1 cellular context compared by ENCODE assay signal in genomic region chr15:74954515-74954914, GRCh38.
A peak's percentile ranks its signal among the peaks of the same experiment; 100 is the strongest.
TF ChIP-seq lines count a peak whose summit lies in the region.

No MANE protein-coding gene starts in this region.

TF ChIP-seq in K562, 482 proteins besides CTCF, POLR2A, EP300 and RAD21 (continued from another document and continues in another):
- TF ChIP-seq, protein P1, sequence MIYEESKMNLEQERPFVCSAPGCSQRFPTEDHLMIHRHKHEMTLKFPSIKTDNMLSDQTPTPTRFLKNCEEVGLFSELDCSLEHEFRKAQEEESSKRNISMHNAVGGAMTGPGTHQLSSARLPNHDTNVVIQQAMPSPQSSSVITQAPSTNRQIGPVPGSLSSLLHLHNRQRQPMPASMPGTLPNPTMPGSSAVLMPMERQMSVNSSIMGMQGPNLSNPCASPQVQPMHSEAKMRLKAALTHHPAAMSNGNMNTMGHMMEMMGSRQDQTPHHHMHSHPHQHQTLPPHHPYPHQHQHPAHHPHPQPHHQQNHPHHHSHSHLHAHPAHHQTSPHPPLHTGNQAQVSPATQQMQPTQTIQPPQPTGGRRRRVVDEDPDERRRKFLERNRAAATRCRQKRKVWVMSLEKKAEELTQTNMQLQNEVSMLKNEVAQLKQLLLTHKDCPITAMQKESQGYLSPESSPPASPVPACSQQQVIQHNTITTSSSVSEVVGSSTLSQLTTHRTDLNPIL (CRISPR knock-in tag; IDR thresholded peaks at IDR 0.05) = no peak
- TF ChIP-seq E2F3 (CRISPR knock-in tag; IDR thresholded peaks at IDR 0.05) = 0 out of 2 replicates have a peak, but pooled peaks have one; percentile 46
- no peak for TF ChIP-seq RBM22 (IDR thresholded peaks at IDR 0.05; ENCODE audit: low read depth, low read length, poor library complexity, severe bottlenecking)
- TF ChIP-seq PHF8 (IDR thresholded peaks at IDR 0.05; ENCODE audit: borderline replicate concordance, low read length) = no peak
- TF ChIP-seq CBX3 (IDR thresholded peaks at IDR 0.05; ENCODE audit: borderline replicate concordance in 1 of 2, low read length in 2 of 2) = peak in 1 of 2 experiments; percentile 90; a peak in 2 of 3 replicates
- TF ChIP-seq PYGO2 (tag; IDR thresholded peaks at IDR 0.05) = peak; percentile 69; the same call in 1 of the 2 replicates
- 0 out of 2 replicates have a peak, but pooled peaks have one; percentile 21 for TF ChIP-seq RAD51 (IDR thresholded peaks at IDR 0.05; ENCODE audit: borderline replicate concordance, low read depth)
- TF ChIP-seq SMAD4 (CRISPR knock-in tag; conservative IDR thresholded peaks at IDR 0.05) = peak; percentile 97
- TF ChIP-seq CREB3L1 (IDR thresholded peaks at IDR 0.05; ENCODE audit: borderline replicate concordance, low read depth) = peak; percentile 38; the same call in 1 of the 2 replicates
- no peak for TF ChIP-seq ZNF764 (CRISPR knock-in tag; IDR thresholded peaks at IDR 0.05; ENCODE audit: low read depth)
- no peak for TF ChIP-seq NR3C1 (CRISPR knock-in tag; IDR thresholded peaks at IDR 0.05)
- TF ChIP-seq, protein P2, sequence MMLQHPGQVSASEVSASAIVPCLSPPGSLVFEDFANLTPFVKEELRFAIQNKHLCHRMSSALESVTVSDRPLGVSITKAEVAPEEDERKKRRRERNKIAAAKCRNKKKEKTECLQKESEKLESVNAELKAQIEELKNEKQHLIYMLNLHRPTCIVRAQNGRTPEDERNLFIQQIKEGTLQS (IDR thresholded peaks at IDR 0.05) = peak; percentile 74
- TF ChIP-seq, protein P2 (CRISPR knock-in tag; conservative IDR thresholded peaks at IDR 0.05) = no peak
- peak; percentile 99 for TF ChIP-seq TFAP4 (CRISPR knock-in tag; IDR thresholded peaks at IDR 0.05; ENCODE audit: borderline replicate concordance)
- peak; percentile 57; the same call in 1 of the 2 replicates for TF ChIP-seq KLF6 (CRISPR knock-in tag; IDR thresholded peaks at IDR 0.05; ENCODE audit: borderline replicate concordance)
- no peak for TF ChIP-seq ZNF140 (CRISPR knock-in tag; IDR thresholded peaks at IDR 0.05)
- TF ChIP-seq ILF3 (IDR thresholded peaks at IDR 0.05; ENCODE audit: borderline replicate concordance) = no peak
- TF ChIP-seq CBFA2T2 (conservative IDR thresholded peaks at IDR 0.05) = peak; percentile 99
- TF ChIP-seq GABPB1 (CRISPR knock-in tag; IDR thresholded peaks at IDR 0.05) = no peak
- TF ChIP-seq POLR2B (IDR thresholded peaks at IDR 0.05; ENCODE audit: low read depth, partially characterized antibody) = no peak
- no peak for TF ChIP-seq ZNF407 (IDR thresholded peaks at IDR 0.05; ENCODE audit: low read depth)
- TF ChIP-seq TSC22D4 (tag; IDR thresholded peaks at IDR 0.05) = no peak
- no peak for TF ChIP-seq HINFP (tag; conservative IDR thresholded peaks at IDR 0.05; ENCODE audit: low read depth)
- TF ChIP-seq RBM15 (IDR thresholded peaks at IDR 0.05; ENCODE audit: insufficient read depth, low read length) = no peak
- TF ChIP-seq, protein P3, sequence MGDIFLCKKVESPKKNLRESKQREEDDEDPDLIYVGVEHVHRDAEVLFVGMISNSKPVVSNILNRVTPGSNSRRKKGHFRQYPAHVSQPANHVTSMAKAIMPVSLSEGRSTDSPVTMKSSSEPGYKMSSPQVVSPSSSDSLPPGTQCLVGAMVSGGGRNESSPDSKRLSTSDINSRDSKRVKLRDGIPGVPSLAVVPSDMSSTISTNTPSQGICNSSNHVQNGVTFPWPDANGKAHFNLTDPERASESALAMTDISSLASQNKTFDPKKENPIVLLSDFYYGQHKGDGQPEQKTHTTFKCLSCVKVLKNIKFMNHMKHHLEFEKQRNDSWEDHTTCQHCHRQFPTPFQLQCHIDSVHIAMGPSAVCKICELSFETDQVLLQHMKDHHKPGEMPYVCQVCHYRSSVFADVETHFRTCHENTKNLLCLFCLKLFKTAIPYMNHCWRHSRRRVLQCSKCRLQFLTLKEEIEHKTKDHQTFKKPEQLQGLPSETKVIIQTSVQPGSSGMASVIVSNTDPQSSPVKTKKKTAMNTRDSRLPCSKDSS (IDR thresholded peaks at IDR 0.05; ENCODE audit: low read depth, partially characterized antibody) = no peak
- no peak for TF ChIP-seq CSDE1 (IDR thresholded peaks at IDR 0.05)
- peak; percentile 96 for TF ChIP-seq STAT5A (IDR thresholded peaks at IDR 0.05; ENCODE audit: borderline replicate concordance, low read length)
- TF ChIP-seq, protein P4, sequence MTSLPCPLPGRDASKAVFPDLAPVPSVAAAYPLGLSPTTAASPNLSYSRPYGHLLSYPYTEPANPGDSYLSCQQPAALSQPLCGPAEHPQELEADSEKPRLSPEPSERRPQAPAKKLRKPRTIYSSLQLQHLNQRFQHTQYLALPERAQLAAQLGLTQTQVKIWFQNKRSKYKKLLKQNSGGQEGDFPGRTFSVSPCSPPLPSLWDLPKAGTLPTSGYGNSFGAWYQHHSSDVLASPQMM (CRISPR knock-in tag; IDR thresholded peaks at IDR 0.05) = no peak
- TF ChIP-seq RBFOX2 (IDR thresholded peaks at IDR 0.05; ENCODE audit: low read depth, low read length) = no peak
- peak; percentile 93; the same call in 1 of the 2 replicates for TF ChIP-seq HEY1 (CRISPR knock-in tag; IDR thresholded peaks at IDR 0.05; ENCODE audit: borderline replicate concordance)
- 0 out of 2 replicates have a peak, but pooled peaks have one; percentile 30 for TF ChIP-seq NR4A1 (CRISPR knock-in tag; IDR thresholded peaks at IDR 0.05)
- peak; percentile 91 for TF ChIP-seq NR4A1 (tag; IDR thresholded peaks at IDR 0.05)
- peak; percentile 89 for TF ChIP-seq MBD2 (IDR thresholded peaks at IDR 0.05; ENCODE audit: borderline replicate concordance, low read depth)
- 0 out of 2 replicates have a peak, but pooled peaks have one; percentile 40 for TF ChIP-seq ZBTB2 (IDR thresholded peaks at IDR 0.05)
- peak; percentile 73; the same call in 1 of the 2 replicates for TF ChIP-seq BCL6 (CRISPR knock-in tag; IDR thresholded peaks at IDR 0.05)
- no peak for TF ChIP-seq GABPA (tag; conservative IDR thresholded peaks at IDR 0.05; ENCODE audit: low read depth)
- TF ChIP-seq, protein P5, sequence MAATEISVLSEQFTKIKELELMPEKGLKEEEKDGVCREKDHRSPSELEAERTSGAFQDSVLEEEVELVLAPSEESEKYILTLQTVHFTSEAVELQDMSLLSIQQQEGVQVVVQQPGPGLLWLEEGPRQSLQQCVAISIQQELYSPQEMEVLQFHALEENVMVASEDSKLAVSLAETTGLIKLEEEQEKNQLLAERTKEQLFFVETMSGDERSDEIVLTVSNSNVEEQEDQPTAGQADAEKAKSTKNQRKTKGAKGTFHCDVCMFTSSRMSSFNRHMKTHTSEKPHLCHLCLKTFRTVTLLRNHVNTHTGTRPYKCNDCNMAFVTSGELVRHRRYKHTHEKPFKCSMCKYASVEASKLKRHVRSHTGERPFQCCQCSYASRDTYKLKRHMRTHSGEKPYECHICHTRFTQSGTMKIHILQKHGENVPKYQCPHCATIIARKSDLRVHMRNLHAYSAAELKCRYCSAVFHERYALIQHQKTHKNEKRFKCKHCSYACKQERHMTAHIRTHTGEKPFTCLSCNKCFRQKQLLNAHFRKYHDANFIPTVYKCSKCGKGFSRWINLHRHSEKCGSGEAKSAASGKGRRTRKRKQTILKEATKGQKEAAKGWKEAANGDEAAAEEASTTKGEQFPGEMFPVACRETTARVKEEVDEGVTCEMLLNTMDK (IDR thresholded peaks at IDR 0.05; ENCODE audit: borderline replicate concordance, insufficient read depth, low read depth, low read length, poor library complexity, severe bottlenecking) = no peak
- TF ChIP-seq MEF2D (tag; conservative IDR thresholded peaks at IDR 0.05; ENCODE audit: low read depth) = peak; percentile 74; the same call in 1 of the 2 replicates
- TF ChIP-seq XRCC5 (IDR thresholded peaks at IDR 0.05; ENCODE audit: low read depth, low read length) = peak; percentile 40; the same call in 1 of the 2 replicates
- peak; percentile 49; the same call in 1 of the 2 replicates for TF ChIP-seq ZKSCAN1 (IDR thresholded peaks at IDR 0.05; ENCODE audit: low read depth, low read length)
- TF ChIP-seq ETV5 (CRISPR knock-in tag; IDR thresholded peaks at IDR 0.05; ENCODE audit: low read depth) = no peak
- peak; percentile 54; the same call in 1 of the 2 replicates for TF ChIP-seq TCFL5 (CRISPR knock-in tag; conservative IDR thresholded peaks at IDR 0.05)
- TF ChIP-seq NCOA1 (IDR thresholded peaks at IDR 0.05; ENCODE audit: low read depth) = peak; percentile 83
